13 cellular contexts compared by ENCODE assay signal in genomic region chr5:140044041-140044440, GRCh38. TPM values are rescaled to one million over a fixed set of nuclear protein-coding genes. Genes with fewer than 3 reads are reported as not detected.
DNase-seq lines count a peak whose midpoint lies in the region; ATAC-seq, FAIRE-seq and TF ChIP-seq lines count a peak whose summit lies in the region.
"Had no signal": no experiment of that assay in that cellular context is flagged by ENCODE, and none has a peak within 500 bp of the region (broad histone marks: within the 10 kb centered on the region; RNA-seq: fewer than 3 reads in every experiment).

No MANE protein-coding gene starts in this region.

- H4K20me1 ChIP-seq in GM23248 (ENCODE audit: insufficient read depth), result no peaks in the 10 kb centered on the region

- H3K4me3 Mint-ChIP-seq in CD4-positive, CD25-positive, alpha-beta regulatory T cell, result peak overlapping the region; percentile 29 to 79 (median 69)
- H3K4me3 Mint-ChIP-seq in activated naive CD8-positive, alpha-beta T cell treated with anti-CD3 and anti-CD28 coated beads, Interleukin-2, amount 10 ng/mL, durations not matched to agents 7 days and 5 days, result peak overlapping the region; percentile 74
- H3K4me3 Mint-ChIP-seq in nephron progenitor cell (peak overlapping the region; percentile 72), endothelial cell (ENCODE audit: unreplicated experiment) (no peak overlapping the region)

- no peak for TF ChIP-seq CTCF in nephron progenitor cell (IDR thresholded peaks at IDR 0.05)
- no peak for TF ChIP-seq CTCF in omental fat pad (IDR thresholded peaks at IDR 0.05)
- no peak for TF ChIP-seq CTCF in endothelial cell (IDR thresholded peaks at IDR 0.05; ENCODE audit: unreplicated experiment)

- no peaks in the 10 kb centered on the region for H3K36me3 Mint-ChIP-seq in CD4-positive, CD25-positive, alpha-beta regulatory T cell
- H3K36me3 Mint-ChIP-seq in activated naive CD8-positive, alpha-beta T cell treated with anti-CD3 and anti-CD28 coated beads, Interleukin-2, amount 10 ng/mL, durations not matched to agents 7 days and 5 days, result no peaks in the 10 kb centered on the region
- H3K36me3 Mint-ChIP-seq in nephron progenitor cell (ENCODE audit: low read depth) (no peaks in the 10 kb centered on the region), endothelial cell (ENCODE audit: low read depth, unreplicated experiment) (peaks cover 10% of the 10 kb centered on the region)

- no peak for DNase-seq in CD4-positive, CD25-positive, alpha-beta regulatory T cell
- DNase-seq in GM23248, result peak; percentile 3
- DNase-seq in activated naive CD8-positive, alpha-beta T cell treated with anti-CD3 and anti-CD28 coated beads, Interleukin-2, amount 10 ng/mL, durations not matched to agents 7 days and 5 days, result no peak
- DNase-seq in nephron progenitor cell, result no peak
- no peak for DNase-seq in GM12891 (ENCODE audit: insufficient read length, low spot score)
- no peak for DNase-seq in omental fat pad (ENCODE audit: low spot score)
- no peak for DNase-seq in endothelial cell (ENCODE audit: low spot score)
- no peak for DNase-seq in NCI-H1436 treated with DMSO at 0.1 percent for 48 hours (lab: John Stamatoyannopoulos, UW)
- DNase-seq: lower lobe of right lung, OCI-M1 had no signal

- POLR2A ChIA-PET in activated naive CD8-positive, alpha-beta T cell treated with anti-CD3 and anti-CD28 coated beads, Interleukin-2, amount 10 ng/mL, durations not matched to agents 7 days and 5 days (lab: Charles Lee), result no interaction called here

- H3K4me3 ChIP-seq in CD4-positive, CD25-positive, alpha-beta regulatory T cell (ENCODE audit: low read depth, low read length), result no peak overlapping the region
- no peak overlapping the region for H3K4me3 ChIP-seq in GM23248

- no peak for TF ChIP-seq POLR2A in GM12891 (IDR thresholded peaks at IDR 0.05; ENCODE audit: low read depth, low read length)

- no peak for ATAC-seq in CD4-positive, CD25-positive, alpha-beta regulatory T cell (ENCODE audit: low read depth in 2 of 2)
- ATAC-seq in activated naive CD8-positive, alpha-beta T cell treated with anti-CD3 and anti-CD28 coated beads, Interleukin-2, amount 10 ng/mL, durations not matched to agents 7 days and 5 days (ENCODE audit: low read depth), result no peak
- no peak for ATAC-seq in omental fat pad (ENCODE audit: low FRiP score)

- peaks cover 0 to 1% (median 0%) of the 10 kb centered on the region in 7 donors for H3K9me3 Mint-ChIP-seq in CD4-positive, CD25-positive, alpha-beta regulatory T cell
- no peaks in the 10 kb centered on the region for H3K9me3 Mint-ChIP-seq in activated naive CD8-positive, alpha-beta T cell treated with anti-CD3 and anti-CD28 coated beads, Interleukin-2, amount 10 ng/mL, durations not matched to agents 7 days and 5 days
- H3K9me3 Mint-ChIP-seq in nephron progenitor cell (no peaks in the 10 kb centered on the region), endothelial cell (ENCODE audit: unreplicated experiment) (no peaks in the 10 kb centered on the region)

- in situ Hi-C loops in GM23248 (cut with MboI), result no loop called here

- 40 to 43% methylated on average over 1 of the region's 1 CpG for WGBS in GM23248 (ENCODE audit: low coverage in 1 of 2, low lambda C conversion rate in 2 of 2, missing lambda C conversion rate in 2 of 2), 2 experiments

- H3K9ac ChIP-seq in GM23248, result no peak overlapping the region

- peaks cover 22% of the 10 kb centered on the region for H3K4me1 ChIP-seq in CD4-positive, CD25-positive, alpha-beta regulatory T cell (ENCODE audit: control insufficient read depth, insufficient read depth, low read length, poor library complexity, severe bottlenecking)
- no peaks in the 10 kb centered on the region for H3K4me1 ChIP-seq in GM23248 (ENCODE audit: insufficient read depth)

- no peak for FAIRE-seq in GM12891 (lab: Jason Lieb, UNC)
- FAIRE-seq: endothelial cell of umbilical vein had no signal

- H3K27ac Mint-ChIP-seq in CD4-positive, CD25-positive, alpha-beta regulatory T cell, result no peak overlapping the region
- H3K27ac Mint-ChIP-seq in activated naive CD8-positive, alpha-beta T cell treated with anti-CD3 and anti-CD28 coated beads, Interleukin-2, amount 10 ng/mL, durations not matched to agents 7 days and 5 days, result no peak overlapping the region
- H3K27ac Mint-ChIP-seq in nephron progenitor cell (no peak overlapping the region), endothelial cell (ENCODE audit: unreplicated experiment) (no peak overlapping the region)

- H3K4me1 Mint-ChIP-seq in CD4-positive, CD25-positive, alpha-beta regulatory T cell, result peaks cover 0 to 25% (median 5%) of the 10 kb centered on the region in 4 donors
- H3K4me1 Mint-ChIP-seq in activated naive CD8-positive, alpha-beta T cell treated with anti-CD3 and anti-CD28 coated beads, Interleukin-2, amount 10 ng/mL, durations not matched to agents 7 days and 5 days, result peaks cover 6% of the 10 kb centered on the region
- peaks cover 8% of the 10 kb centered on the region for H3K4me1 Mint-ChIP-seq in nephron progenitor cell
- H3K4me1 Mint-ChIP-seq in endothelial cell (ENCODE audit: unreplicated experiment), result peaks cover 13% of the 10 kb centered on the region

- no peaks in the 10 kb centered on the region for H3K9me3 ChIP-seq in CD4-positive, CD25-positive, alpha-beta regulatory T cell (ENCODE audit: control insufficient read depth in 2 of 2, low read length in 2 of 2)
- no peaks in the 10 kb centered on the region for H3K9me3 ChIP-seq in GM23248 (ENCODE audit: low read depth)
- H3K9me3 ChIP-seq: breast epithelium, lower lobe of right lung, suprapubic skin had no signal

- H2AFZ ChIP-seq in GM23248, result no peak overlapping the region

- H3K79me2 ChIP-seq in GM23248 (ENCODE audit: insufficient read depth), result no peaks in the 10 kb centered on the region

- H3K27me3 Mint-ChIP-seq in CD4-positive, CD25-positive, alpha-beta regulatory T cell, result peaks cover 65% of the 10 kb centered on the region
- peaks cover 67% of the 10 kb centered on the region for H3K27me3 Mint-ChIP-seq in activated naive CD8-positive, alpha-beta T cell treated with anti-CD3 and anti-CD28 coated beads, Interleukin-2, amount 10 ng/mL, durations not matched to agents 7 days and 5 days
- peaks cover 97% of the 10 kb centered on the region for H3K27me3 Mint-ChIP-seq in nephron progenitor cell (ENCODE audit: low read depth, poor library complexity)
- H3K27me3 Mint-ChIP-seq in endothelial cell (ENCODE audit: unreplicated experiment), result peaks cover 25% of the 10 kb centered on the region

- H3K9me2 ChIP-seq in GM23248 (ENCODE audit: insufficient read depth), result no peaks in the 10 kb centered on the region

- no peak overlapping the region for H3K4me2 ChIP-seq in GM23248 (ENCODE audit: unreplicated experiment)

- no peak overlapping the region for H3K27ac ChIP-seq in CD4-positive, CD25-positive, alpha-beta regulatory T cell (ENCODE audit: insufficient read depth, low read length, poor library complexity, severe bottlenecking)
- H3K27ac ChIP-seq in GM23248, result no peak overlapping the region
- H3K27ac ChIP-seq: suprapubic skin had no signal

- no peaks in the 10 kb centered on the region for H3K36me3 ChIP-seq in CD4-positive, CD25-positive, alpha-beta regulatory T cell (ENCODE audit: control insufficient read depth, insufficient read depth, low read length)
- H3K36me3 ChIP-seq in GM23248 (ENCODE audit: low read depth), result no peaks in the 10 kb centered on the region
- H3K36me3 ChIP-seq: breast epithelium, lower lobe of right lung, suprapubic skin had no signal

- H3F3A ChIP-seq in GM23248 (ENCODE audit: insufficient read depth), result no peaks in the 10 kb centered on the region

- peaks cover 46% of the 10 kb centered on the region for H3K27me3 ChIP-seq in CD4-positive, CD25-positive, alpha-beta regulatory T cell (ENCODE audit: control insufficient read depth, insufficient read depth, low read length)
- H3K27me3 ChIP-seq in GM23248 (replicated peaks; ENCODE audit: insufficient read depth), result peaks cover 31% of the 10 kb centered on the region; the same call in 1 of the 2 replicates
- H3K27me3 ChIP-seq: breast epithelium had no signal

TF ChIP-seq in GM12891, 5 proteins besides CTCF, POLR2A, EP300 and RAD21:
- no peak for TF ChIP-seq POU2F2 (IDR thresholded peaks at IDR 0.05; ENCODE audit: low read depth, low read length)

RNA-seq across cellular contexts. Expression of gene NRG2, which starts 0.9 kb away (rescaled TPM):
- not detected for total RNA-seq in CD4-positive, CD25-positive, alpha-beta regulatory T cell
- polyA plus RNA-seq in CD4-positive, CD25-positive, alpha-beta regulatory T cell, result not detected
- not detected in 2 replicates for total RNA-seq in GM23248 (2014; rRNA removed; shearing (Covaris generic))
- 0.05 TPM in 1 of 2 replicates, not detected in the other for polyA plus RNA-seq in GM23248 (2016; fragmentation: Nextera tagmentation; extraction: Ambion mirVana)
- under 1 TPM in 1 of 2 experiments, not detected in 1; 0.08 TPM for total RNA-seq in activated naive CD8-positive, alpha-beta T cell treated with anti-CD3 and anti-CD28 coated beads, Interleukin-2, amount 10 ng/mL, durations not matched to agents 7 days and 5 days
- 11.4 TPM for polyA plus RNA-seq in GM12891 (2012; ENCODE audit: low read depth, missing spikeins)
- total RNA-seq in omental fat pad (10 to 100 TPM in 1 of 4 donors, 1 to 10 TPM in 3; 2.3 to 16.9 (median 5.9) TPM), endothelial cell (ENCODE audit: unreplicated experiment) (not detected)
